In genomic region chr6:15631380-15631913, GRCh38 we compare ENCODE assay signal across 24 cellular contexts.
"Had no signal": no experiment of that assay in that cellular context is flagged by ENCODE, and none has a peak within 500 bp of the region (broad histone marks: within the 10 kb centered on the region; RNA-seq: fewer than 3 reads in every experiment).

No MANE protein-coding gene starts in this region.

- ATAC-seq: activated CD8-positive, alpha-beta T cell treated with anti-CD3 and anti-CD28 coated beads, Interleukin-2, amount 10 ng/mL, durations not matched to agents 7 days and 5 days; body of pancreas; T-helper 17 cell; WTC11 had no signal

- H3K4me1 ChIP-seq: ascending aorta, body of pancreas had no signal

- H3K27me3 ChIP-seq: ascending aorta, body of pancreas had no signal

- H3K27ac ChIP-seq: ascending aorta, body of pancreas, PC-9 had no signal

- H3K27me3 Mint-ChIP-seq: activated naive CD4-positive, alpha-beta T cell treated with anti-CD3 and anti-CD28 coated beads, Interleukin-2, amount 50 U/mL, for 24 hours; T-helper 17 cell had no signal

- H3K36me3 ChIP-seq: ascending aorta had no signal

- DNase-seq: activated CD4-positive, alpha-beta T cell treated with anti-CD3 and anti-CD28 coated beads for 48 hours; activated CD4-positive, alpha-beta T cell treated with anti-CD3 and anti-CD28 coated beads, Interleukin-2, amount 50 U/mL, for 4 hours; activated CD4-positive, CD25-positive, alpha-beta regulatory T cell treated with anti-CD3 and anti-CD28 coated beads, Interleukin-2, amount 50 U/mL, for 72 hours; activated CD8-positive, alpha-beta memory T cell treated with anti-CD3 and anti-CD28 coated beads, Interleukin-2, amount 50 U/mL, for 48 hours; activated CD8-positive, alpha-beta T cell treated with anti-CD3 and anti-CD28 coated beads, Interleukin-2, amount 10 ng/mL, durations not matched to agents 7 days and 5 days; activated effector memory CD4-positive, alpha-beta T cell treated with Interleukin-2 at 50 U/mL for 16 hours; activated naive CD4-positive, alpha-beta T cell; activated T-cell treated with anti-CD3 and anti-CD28 coated beads, Interleukin-2, amount 50 U/mL, for 1 hour; amniotic stem cell; body of pancreas; MM.1S; NCI-H1105; NCI-H1436; NCI-H1694 treated with DMSO at 0.1 percent for 48 hours; NCI-H2029 treated with DMSO at 0.1 percent for 48 hours; NCI-H510A treated with DMSO at 0.1 percent for 48 hours; NCI-H69; PC-9; T-helper 17 cell; T-helper 9 cell had no signal

- H3K9me3 ChIP-seq: ascending aorta, body of pancreas had no signal

- H3K4me3 ChIP-seq: ascending aorta, body of pancreas, PC-9 had no signal

- H3K9me3 Mint-ChIP-seq: activated naive CD4-positive, alpha-beta T cell treated with anti-CD3 and anti-CD28 coated beads, Interleukin-2, amount 50 U/mL, for 24 hours; activated T-helper 1 cell treated with anti-CD3 and anti-CD28 coated beads, Interleukin-12 subunit alpha, Interleukin-12 subunit beta, Interleukin-2, Interleukin-4 antibody, amounts not matched to agents 30 ng/mL and 10 ng/mL and 1 ng/mL, durations not matched to agents 14 hours and 24 hours and 36 hours had no signal

- H3K4me3 Mint-ChIP-seq: activated CD8-positive, alpha-beta T cell treated with anti-CD3 and anti-CD28 coated beads, Interleukin-2, amount 10 ng/mL, durations not matched to agents 7 days and 5 days; activated naive CD4-positive, alpha-beta T cell treated with anti-CD3 and anti-CD28 coated beads, Interleukin-2, amount 50 U/mL, for 24 hours; activated T-helper 1 cell treated with anti-CD3 and anti-CD28 coated beads, Interleukin-12 subunit alpha, Interleukin-12 subunit beta, Interleukin-2, Interleukin-4 antibody, amounts not matched to agents 30 ng/mL and 10 ng/mL and 1 ng/mL, durations not matched to agents 14 hours and 24 hours and 36 hours; T-helper 17 cell; WTC11 had no signal

- H3K27ac Mint-ChIP-seq: activated CD8-positive, alpha-beta T cell treated with anti-CD3 and anti-CD28 coated beads, Interleukin-2, amount 10 ng/mL, durations not matched to agents 7 days and 5 days; activated naive CD4-positive, alpha-beta T cell treated with anti-CD3 and anti-CD28 coated beads, Interleukin-2, amount 50 U/mL, for 24 hours; activated T-helper 1 cell treated with anti-CD3 and anti-CD28 coated beads, Interleukin-12 subunit alpha, Interleukin-12 subunit beta, Interleukin-2, Interleukin-4 antibody, amounts not matched to agents 30 ng/mL and 10 ng/mL and 1 ng/mL, durations not matched to agents 14 hours and 24 hours and 36 hours; T-helper 17 cell; WTC11 had no signal

- H3K4me1 Mint-ChIP-seq: WTC11 had no signal
